ENCODE assay signal across 14 cellular contexts in the genomic region with DNA sequence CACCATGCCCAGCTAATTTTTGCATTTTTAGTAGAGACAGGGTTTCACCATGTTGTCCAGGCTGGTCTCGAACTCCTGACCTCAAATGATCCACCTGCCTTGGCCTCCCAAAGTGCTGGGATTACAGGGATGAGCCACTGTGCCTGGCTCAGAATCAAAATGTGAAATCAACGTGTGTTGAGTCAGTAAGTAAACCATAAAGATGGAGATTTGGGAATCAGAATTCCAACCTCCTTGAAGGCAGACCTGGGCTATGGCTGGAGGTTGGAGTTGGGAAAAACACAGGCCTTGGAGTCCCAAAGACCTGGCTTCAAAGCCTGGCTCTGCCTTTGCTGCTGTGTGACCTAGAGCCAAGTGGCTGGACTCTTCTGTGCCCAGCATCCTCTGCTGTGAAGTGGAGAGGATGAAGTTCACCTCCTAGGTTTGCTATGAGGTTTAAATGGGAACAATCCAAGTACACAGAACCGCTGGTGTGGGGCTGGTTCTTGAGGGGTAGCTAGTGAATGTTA. TPM values are rescaled to one million over a fixed set of nuclear protein-coding genes. Genes with fewer than 3 reads are reported as not detected.
DNase-seq lines count a peak whose midpoint lies in the region; ATAC-seq and TF ChIP-seq lines count a peak whose summit lies in the region.
"Had no signal": no experiment of that assay in that cellular context is flagged by ENCODE, and none has a peak within 500 bp of the region (broad histone marks: within the 10 kb centered on the region; RNA-seq: fewer than 3 reads in every experiment).

No MANE protein-coding gene starts in this region.

- peaks cover 9% of the 10 kb centered on the region for H3K9me3 ChIP-seq in left ventricle myocardium inferior (replicated peaks)
- peaks cover 0 to 3% of the 10 kb centered on the region in 2 donors for H3K9me3 ChIP-seq in left lung
- no peaks in the 10 kb centered on the region for H3K9me3 ChIP-seq in upper lobe of right lung

- intact Hi-C loops in left ventricle myocardium inferior (cut with micrococcal nuclease) (no loop called here), Right ventricle myocardium superior (cut with DNase I) (no loop called here), left lung (cut with DNase I) (no loop called here), upper lobe of right lung (cut with DNase I) (no loop called here)

- peaks cover 55% of the 10 kb centered on the region for H3K4me1 ChIP-seq in left ventricle myocardium inferior
- H3K4me1 ChIP-seq in left lung, result peaks cover 64 to 92% of the 10 kb centered on the region in 2 donors
- H3K4me1 ChIP-seq in rectal smooth muscle tissue (ENCODE audit: control insufficient read depth, insufficient read depth, low read length), result peaks cover 42% of the 10 kb centered on the region
- H3K4me1 ChIP-seq in upper lobe of right lung, result peaks cover 79% of the 10 kb centered on the region

- TF ChIP-seq CTCF in left ventricle myocardium inferior (IDR thresholded peaks at IDR 0.05; ENCODE audit: borderline replicate concordance) (no peak), left lung (IDR thresholded peaks at IDR 0.05) (no peak), upper lobe of right lung (IDR thresholded peaks at IDR 0.05) (no peak)

- no peaks in the 10 kb centered on the region for H3K27me3 ChIP-seq in left ventricle myocardium inferior (ENCODE audit: low read depth)
- no peaks in the 10 kb centered on the region for H3K27me3 ChIP-seq in left lung
- no peaks in the 10 kb centered on the region for H3K27me3 ChIP-seq in rectal smooth muscle tissue (ENCODE audit: control insufficient read depth, insufficient read depth, low read length)
- H3K27me3 ChIP-seq in upper lobe of right lung, result no peaks in the 10 kb centered on the region
- H3K27me3 ChIP-seq: brain microvascular endothelial cell had no signal

- no peak for ATAC-seq in Right ventricle myocardium superior (ENCODE audit: poor library complexity)
- ATAC-seq in left lung, result no peak
- no peak for ATAC-seq in upper lobe of right lung
- ATAC-seq in GM21515 (IDR thresholded peaks at IDR 0.05; ENCODE audit: unreplicated experiment), result no peak
- no peak for ATAC-seq in HG03521 (IDR thresholded peaks at IDR 0.05; ENCODE audit: unreplicated experiment)
- ATAC-seq in HG02840 (IDR thresholded peaks at IDR 0.05; ENCODE audit: low FRiP score, unreplicated experiment), result no peak

- no peak overlapping the region for H3K9ac ChIP-seq in rectal smooth muscle tissue (ENCODE audit: low read length)
- H3K9ac ChIP-seq: KMS-11 had no signal

- H3K27ac ChIP-seq in left ventricle myocardium inferior (replicated peaks) (peak overlapping the region; percentile 95), left lung (peak overlapping the region; percentile 92 to 95), rectal smooth muscle tissue (ENCODE audit: low read depth, low read length) (peak overlapping the region; percentile 67), upper lobe of right lung (peak overlapping the region; percentile 97)
- H3K27ac ChIP-seq: brain microvascular endothelial cell, KMS-11 had no signal

- H3K4me3 ChIP-seq in left ventricle myocardium inferior, result no peak overlapping the region
- no peak overlapping the region for H3K4me3 ChIP-seq in left lung
- no peak overlapping the region for H3K4me3 ChIP-seq in rectal smooth muscle tissue (ENCODE audit: low read length)
- H3K4me3 ChIP-seq in upper lobe of right lung, result no peak overlapping the region

- H3K36me3 ChIP-seq in left ventricle myocardium inferior, result peaks cover 26% of the 10 kb centered on the region
- H3K36me3 ChIP-seq in left lung, result peaks cover 0 to 21% of the 10 kb centered on the region in 2 donors
- H3K36me3 ChIP-seq in rectal smooth muscle tissue (ENCODE audit: control insufficient read depth, insufficient read depth, low read length), result peaks cover 12% of the 10 kb centered on the region
- peaks cover 8% of the 10 kb centered on the region for H3K36me3 ChIP-seq in upper lobe of right lung
- H3K36me3 ChIP-seq: brain microvascular endothelial cell had no signal

- no peak for DNase-seq in left ventricle myocardium inferior
- DNase-seq in Right ventricle myocardium superior, result no peak
- no peak for DNase-seq in left lung
- no peak for DNase-seq in upper lobe of right lung
- DNase-seq: activated CD4-positive, CD25-positive, alpha-beta regulatory T cell; activated naive CD4-positive, alpha-beta T cell treated with anti-CD3 and anti-CD28 coated beads, Interleukin-2, amount 10 ng/mL, durations not matched to agents 7 days and 5 days; brain microvascular endothelial cell; COR-L47; NCI-H187 had no signal

RNA-seq across cellular contexts. Expression of a gene that starts 10.2 kb away (rescaled TPM):
- total RNA-seq in left ventricle myocardium inferior (381 TPM), Right ventricle myocardium superior (459 TPM), left lung (100 to 1,000 TPM; 239 to 289 TPM), upper lobe of right lung (329 TPM)
